In the genomic region with DNA sequence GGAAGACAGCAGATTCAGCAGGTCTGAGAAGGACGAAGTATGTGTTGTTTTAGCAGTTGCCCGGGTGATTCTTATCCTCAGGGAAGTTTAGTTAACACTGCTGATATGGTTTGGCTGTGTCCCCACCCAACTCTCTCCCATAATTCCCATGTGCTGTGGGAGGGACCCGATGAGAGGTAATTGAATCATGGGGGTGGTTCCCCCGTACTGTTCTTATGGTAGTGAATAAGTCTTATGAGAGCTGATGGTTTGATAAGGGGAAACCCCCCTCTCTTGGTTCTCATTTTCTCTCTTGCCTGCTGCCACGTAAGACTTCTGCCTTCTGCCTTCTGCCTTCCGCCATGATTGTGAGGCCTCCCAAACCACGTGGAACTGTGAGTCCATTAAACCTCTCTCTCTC, we compare ENCODE assay signal across 1 cellular context.
TF ChIP-seq lines count a peak whose summit lies in the region.

No MANE protein-coding gene starts in this region.

TF ChIP-seq in GM23338, 12 proteins besides CTCF, POLR2A, EP300 and RAD21 (continued from another document):
- TF ChIP-seq STAT1 (IDR thresholded peaks at IDR 0.05; ENCODE audit: unreplicated experiment) (no peak), CREB1 (CRISPR knock-in tag; IDR thresholded peaks at IDR 0.05; ENCODE audit: low read depth) (no peak), JUNB (IDR thresholded peaks at IDR 0.05; ENCODE audit: unreplicated experiment) (no peak)
TF ChIP-seq in GM23338: peak in this region for 0.
